Comparison of ENCODE assay signal across 10 cellular contexts in genomic region chr2:30149513-30149912, GRCh38. TPM values are rescaled to one million over a fixed set of nuclear protein-coding genes. Genes with fewer than 3 reads are reported as not detected.
DNase-seq lines count a peak whose midpoint lies in the region; ATAC-seq, FAIRE-seq and TF ChIP-seq lines count a peak whose summit lies in the region.
"Had no signal": no experiment of that assay in that cellular context is flagged by ENCODE, and none has a peak within 500 bp of the region (broad histone marks: within the 10 kb centered on the region; RNA-seq: fewer than 3 reads in every experiment).

No MANE protein-coding gene starts in this region.

- no peak overlapping the region for H2AFZ ChIP-seq in HepG2 (ENCODE audit: low read length)

- no peak for TF ChIP-seq CTCF in HepG2 (CRISPR knock-in tag; IDR thresholded peaks at IDR 0.05)
- no peak for TF ChIP-seq CTCF in right lobe of liver (IDR thresholded peaks at IDR 0.05)
- no peak for TF ChIP-seq CTCF in VCaP (conservative IDR thresholded peaks at IDR 0.05)
- TF ChIP-seq CTCF in suprapubic skin (IDR thresholded peaks at IDR 0.05): no peak
- TF ChIP-seq CTCF in right atrium auricular region (IDR thresholded peaks at IDR 0.05): no peak

- TF ChIP-seq EP300 in HepG2 (IDR thresholded peaks at IDR 0.05; ENCODE audit: low read depth in 2 of 2, low read length in 2 of 2): no peak
- TF ChIP-seq EP300 in HepG2 (CRISPR knock-in tag; IDR thresholded peaks at IDR 0.05; ENCODE audit: borderline replicate concordance): no peak
- no peak for TF ChIP-seq EP300 in suprapubic skin (IDR thresholded peaks at IDR 0.05)

- H3K79me2 ChIP-seq in HepG2 (ENCODE audit: insufficient read depth, low read length): no peaks in the 10 kb centered on the region

- peaks cover 10% of the 10 kb centered on the region; the same call in 1 of the 2 replicates for H4K20me1 ChIP-seq in HepG2 (ENCODE audit: insufficient read depth, low read length)

- CTCF ChIA-PET in HepG2 (lab: Yijun Ruan, JAX; ENCODE audit: low intra/inter-chr PET ratio, low total read pairs): no interaction called here

- BruUV-seq in HepG2 (replicated peaks; lab: Mats Ljungman, UMichigan): no TSS peak

- H3K4me3 ChIP-seq in HepG2 (replicated peaks in 1 of 3; ENCODE audit: insufficient read depth in 1 of 3, low read depth in 2 of 3, low read length in 3 of 3): no peak overlapping the region
- no peak overlapping the region for H3K4me3 ChIP-seq in right lobe of liver
- H3K4me3 ChIP-seq in suprapubic skin: no peak overlapping the region
- no peak overlapping the region for H3K4me3 ChIP-seq in right atrium auricular region

- H3K27ac ChIP-seq in HepG2 (ENCODE audit: extremely low read length, insufficient read depth, low read length) (no peak overlapping the region), right lobe of liver (no peak overlapping the region), VCaP (peak overlapping the region; percentile 58; the same call in 1 of the 2 replicates), suprapubic skin (peak overlapping the region; percentile 98), right atrium auricular region (no peak overlapping the region)

- peak; percentile 50 for FAIRE-seq in HepG2 (lab: Jason Lieb, UNC)

- in situ Hi-C loops in HepG2 (cut with HindIII; ENCODE audit: extremely low pct_ligation_motif_present, low pct_unique_long_range_greater_than_20kb): no loop called here

- H3K4me1 ChIP-seq in HepG2 (ENCODE audit: insufficient read depth, low read length): peaks cover 44% of the 10 kb centered on the region
- peaks cover 0 to 25% (median 15%) of the 10 kb centered on the region in 4 donors for H3K4me1 ChIP-seq in right lobe of liver
- peaks cover 51% of the 10 kb centered on the region for H3K4me1 ChIP-seq in suprapubic skin
- H3K4me1 ChIP-seq in right atrium auricular region: peaks cover 0 to 42% of the 10 kb centered on the region in 2 donors

- TF ChIP-seq POLR2A in HepG2 (IDR thresholded peaks at IDR 0.05; ENCODE audit: insufficient read depth in 1 of 2, low read depth in 2 of 2, low read length in 2 of 2) (no peak), right lobe of liver (IDR thresholded peaks at IDR 0.05) (no peak), suprapubic skin (IDR thresholded peaks at IDR 0.05) (no peak)

- 32% methylated on average over 6 of the region's 6 CpGs for WGBS in HepG2 (ENCODE audit: low lambda C conversion rate)
- 25% methylated on average over 5 of the region's 6 CpGs for WGBS in right lobe of liver (ENCODE audit: insufficient coverage, low coverage, low lambda C conversion rate, missing lambda C conversion rate)
- WGBS in suprapubic skin: 34% methylated on average over 6 of the region's 6 CpGs

- intact Hi-C loops in HepG2 (cut with micrococcal nuclease; ENCODE audit: unreplicated experiment) (loop anchor here (5.0 kb wide), 1 partner anchor 298 kb away; the partner anchor contains the start of gene LCLAT1), right lobe of liver (cut with DNase I) (no loop called here)

- TF ChIP-seq RAD21 in HepG2 (CRISPR knock-in tag; IDR thresholded peaks at IDR 0.05): no peak

- H3K36me3 ChIP-seq in HepG2 (replicated peaks in 1 of 2; ENCODE audit: control insufficient read depth in 1 of 2, insufficient read depth in 2 of 2, low read length in 2 of 2) (no peaks in the 10 kb centered on the region), right lobe of liver (no peaks in the 10 kb centered on the region), suprapubic skin (peaks cover 12% of the 10 kb centered on the region), right atrium auricular region (peaks cover 8% of the 10 kb centered on the region)

- peak; percentile 59 for DNase-seq in HepG2 (ENCODE audit: low spot score)
- no peak for DNase-seq in right lobe of liver
- DNase-seq in iPS-NIHi11 (ENCODE audit: low spot score): peak; percentile 38
- no peak for DNase-seq in suprapubic skin (ENCODE audit: low spot score in 2 of 2)
- no peak for DNase-seq in right atrium auricular region (ENCODE audit: low spot score)
- DNase-seq in T-helper 9 cell: no peak
- DNase-seq: KG1, SW 1271 had no signal

- POLR2A ChIA-PET in HepG2 (lab: Yijun Ruan, JAX): no interaction called here

- H3K27me3 ChIP-seq in HepG2 (ENCODE audit: control insufficient read depth in 1 of 2, insufficient read depth in 2 of 2, low read length in 2 of 2) (peaks cover 2 to 4% of the 10 kb centered on the region in 2 experiments; a peak in 1 of 5 replicates), right lobe of liver (no peaks in the 10 kb centered on the region), suprapubic skin (no peaks in the 10 kb centered on the region), right atrium auricular region (no peaks in the 10 kb centered on the region)

- no peak for ATAC-seq in HepG2
- no peak for ATAC-seq in right lobe of liver
- no peak for ATAC-seq in GM21515 (IDR thresholded peaks at IDR 0.05; ENCODE audit: unreplicated experiment)

- H3K9me3 ChIP-seq in HepG2 (ENCODE audit: low read length): no peaks in the 10 kb centered on the region
- H3K9me3 ChIP-seq in right lobe of liver: no peaks in the 10 kb centered on the region
- H3K9me3 ChIP-seq in suprapubic skin: no peaks in the 10 kb centered on the region
- H3K9me3 ChIP-seq in right atrium auricular region: no peaks in the 10 kb centered on the region

- peak overlapping the region; percentile 91; the same call in 1 of the 2 replicates for H3K4me2 ChIP-seq in HepG2 (ENCODE audit: low read depth, low read length)

- no peak overlapping the region for H3K9ac ChIP-seq in HepG2 (ENCODE audit: insufficient read depth, low read depth, low read length)

TF ChIP-seq in HepG2, 621 proteins besides CTCF, POLR2A, EP300 and RAD21 (continues in another document):
- TF ChIP-seq ZNF160 (CRISPR knock-in tag; IDR thresholded peaks at IDR 0.05) (no peak), HDAC6 (IDR thresholded peaks at IDR 0.05; ENCODE audit: low read depth, low read length) (no peak), ZNF326 (CRISPR knock-in tag; IDR thresholded peaks at IDR 0.05; ENCODE audit: borderline replicate concordance) (no peak), PCBP1 (IDR thresholded peaks at IDR 0.05; ENCODE audit: borderline replicate concordance, low read depth, low read length) (no peak), ZBTB49 (CRISPR knock-in tag; IDR thresholded peaks at IDR 0.05; ENCODE audit: borderline replicate concordance) (no peak), POLR2AphosphoS2 (IDR thresholded peaks at IDR 0.05; ENCODE audit: low read depth, low read length) (no peak), HNF4G (IDR thresholded peaks at IDR 0.05; ENCODE audit: borderline replicate concordance, low read depth, low read length) (peak; percentile 47; the same call in 1 of the 2 replicates), HNF4G (CRISPR knock-in tag; IDR thresholded peaks at IDR 0.05; ENCODE audit: borderline replicate concordance, low read depth) (no peak), NFE2L2 (IDR thresholded peaks at IDR 0.05; ENCODE audit: low read length) (peak; percentile 24; the same call in 1 of the 2 replicates)
- TF ChIP-seq, protein P1, sequence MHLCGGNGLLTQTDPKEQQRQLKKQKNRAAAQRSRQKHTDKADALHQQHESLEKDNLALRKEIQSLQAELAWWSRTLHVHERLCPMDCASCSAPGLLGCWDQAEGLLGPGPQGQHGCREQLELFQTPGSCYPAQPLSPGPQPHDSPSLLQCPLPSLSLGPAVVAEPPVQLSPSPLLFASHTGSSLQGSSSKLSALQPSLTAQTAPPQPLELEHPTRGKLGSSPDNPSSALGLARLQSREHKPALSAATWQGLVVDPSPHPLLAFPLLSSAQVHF (CRISPR knock-in tag; IDR thresholded peaks at IDR 0.05): no peak

RNA-seq across cellular contexts. Expression of gene YPEL5, which starts 2.7 kb away (rescaled TPM):
- total RNA-seq in HepG2 (2016; rRNA removed; fragmentation: Illumina TruSeq; extraction: Trizol): 12.7 and 20.8 TPM in 2 replicates
- total RNA-seq in HepG2 (2016; cell fraction: cytosol; rRNA removed; fragmentation: Illumina TruSeq; extraction: Trizol; ENCODE audit: low read depth): 3.1 and 4.2 TPM in 2 replicates
- 13.3 and 21.4 TPM in 2 replicates for total RNA-seq in HepG2 (2016; cell fraction: insoluble cytoplasmic fraction; rRNA removed; fragmentation: Illumina TruSeq; extraction: Trizol)
- 10.5 and 12.1 TPM in 2 replicates for total RNA-seq in HepG2 (2016; cell fraction: membrane; rRNA removed; fragmentation: Illumina TruSeq; extraction: Trizol)
- total RNA-seq in HepG2 (2016; cell fraction: nucleus; rRNA removed; fragmentation: Illumina TruSeq; extraction: Trizol): 14.3 and 15.3 TPM in 2 replicates
- polyA plus RNA-seq in HepG2 (2011; rRNA removed): 49.7 and 55.6 TPM in 2 replicates
- 28.5 and 45.1 TPM in 2 replicates for polyA plus RNA-seq in HepG2 (2011; cell fraction: cytosol; rRNA removed)
- polyA plus RNA-seq in HepG2 (2011; cell fraction: nucleus; rRNA removed): 19.0 and 23.4 TPM in 2 replicates
- polyA plus RNA-seq in HepG2 (2012): 47.3 and 48.5 TPM in 2 replicates
- 3.6 and 4.4 TPM in 2 replicates for polyA plus RNA-seq in HepG2 (2016; cell fraction: cytosol; fragmentation: Illumina TruSeq; extraction: Trizol; ENCODE audit: low read depth)
- 30.6 and 37.0 TPM in 2 replicates for polyA plus RNA-seq in HepG2 (2016; cell fraction: insoluble cytoplasmic fraction; fragmentation: Illumina TruSeq; extraction: Trizol; ENCODE audit: low read depth)
- 8.1 and 9.4 TPM in 2 replicates for polyA plus RNA-seq in HepG2 (2016; cell fraction: membrane; fragmentation: Illumina TruSeq; extraction: Trizol; ENCODE audit: low read depth)
- 16.6 and 19.4 TPM in 2 replicates for polyA plus RNA-seq in HepG2 (2016; cell fraction: nucleus; fragmentation: Illumina TruSeq; extraction: Trizol; ENCODE audit: insufficient read depth, low read depth)
- 8.5 and 44.5 TPM in 2 replicates for polyA minus RNA-seq in HepG2 (2011; rRNA and poly(A)+ RNA removed; ENCODE audit: low replicate concordance)
- 24.6 and 35.0 TPM in 2 replicates for polyA minus RNA-seq in HepG2 (2011; cell fraction: cytosol; rRNA and poly(A)+ RNA removed)
- polyA minus RNA-seq in HepG2 (2011; cell fraction: nucleus; rRNA and poly(A)+ RNA removed): 38.5 and 44.5 TPM in 2 replicates
- 10 to 100 TPM; 22.7 to 49.2 (median 39.6) TPM for total RNA-seq in right lobe of liver
- 100 to 1,000 TPM; 102 to 129 (median 109) TPM for total RNA-seq in suprapubic skin
- 10 to 100 TPM; 36.3 to 45.5 TPM for total RNA-seq in right atrium auricular region

Comparison
In these comparisons a context has a peak if more than half of its experiments do, and no peak if none do; other contexts are left out.
1. DNase-seq: peak in HepG2 (single experiment) and iPS-NIHi11 (single experiment); none in right lobe of liver (0 of 3), suprapubic skin (0 of 2), right atrium auricular region (single experiment) and T-helper 9 cell (single experiment).
2. H3K27ac ChIP-seq: peak in VCaP (single experiment) and suprapubic skin (single experiment); none in HepG2 (single experiment), right lobe of liver (0 of 3) and right atrium auricular region (0 of 2).